ENCODE assay signal across 15 cellular contexts in the genomic region with DNA sequence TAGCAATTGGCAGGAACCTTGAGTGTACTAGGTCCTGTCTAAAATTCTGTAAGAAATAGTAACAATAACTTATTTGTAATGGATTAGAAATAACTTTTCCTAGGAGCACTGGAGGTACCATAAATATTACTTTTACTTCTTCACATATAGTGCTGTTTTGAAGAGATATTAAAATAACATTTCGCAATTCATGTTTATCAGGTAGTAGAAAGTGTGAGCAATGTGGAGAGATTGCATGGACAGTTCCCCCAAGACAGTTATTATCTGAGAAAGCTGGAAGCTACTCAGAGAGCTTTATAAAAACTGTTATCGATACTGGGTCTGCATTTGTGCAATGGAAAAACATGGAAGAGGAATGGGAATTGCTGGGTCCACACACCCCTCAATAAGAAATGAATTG.
DNase-seq lines count a peak whose midpoint lies in the region; ATAC-seq and TF ChIP-seq lines count a peak whose summit lies in the region.
"Had no signal": no experiment of that assay in that cellular context is flagged by ENCODE, and none has a peak within 500 bp of the region (broad histone marks: within the 10 kb centered on the region; RNA-seq: fewer than 3 reads in every experiment).

No MANE protein-coding gene starts in this region.

- no peak overlapping the region for H2AK5ac ChIP-seq in IMR-90 (ENCODE audit: low read depth, low read length)

- H2BK5ac ChIP-seq in IMR-90 (ENCODE audit: low read depth, low read length, poor library complexity, severe bottlenecking), result no peak overlapping the region

- no peak overlapping the region for H3K56ac ChIP-seq in IMR-90 (ENCODE audit: extremely low read depth, insufficient read depth, low read length)

- no peak overlapping the region for H3K4me3 Mint-ChIP-seq in activated CD4-positive, alpha-beta T cell treated with anti-CD3 and anti-CD28 coated beads for 36 hours
- H3K4me3 Mint-ChIP-seq in activated naive CD4-positive, alpha-beta T cell treated with anti-CD3 and anti-CD28 coated beads for 36 hours, result no peak overlapping the region
- H3K4me3 Mint-ChIP-seq: CD4-positive, alpha-beta T cell; H9 had no signal

- no peak for TF ChIP-seq RAD21 in IMR-90 (IDR thresholded peaks at IDR 0.05; ENCODE audit: low read length)

- no peak overlapping the region for H2BK15ac ChIP-seq in IMR-90 (ENCODE audit: low read depth, low read length)

- TF ChIP-seq POLR2A in IMR-90 (IDR thresholded peaks at IDR 0.05; ENCODE audit: low read depth, low read length), result no peak

- H3K27me3 Mint-ChIP-seq in activated CD4-positive, alpha-beta T cell treated with anti-CD3 and anti-CD28 coated beads for 36 hours, result no peaks in the 10 kb centered on the region
- no peaks in the 10 kb centered on the region for H3K27me3 Mint-ChIP-seq in activated naive CD4-positive, alpha-beta T cell treated with anti-CD3 and anti-CD28 coated beads for 36 hours (ENCODE audit: low read depth)
- H3K27me3 Mint-ChIP-seq: CD4-positive, alpha-beta T cell had no signal

- H3K4me3 ChIP-seq in IMR-90 (ENCODE audit: insufficient read depth, low read depth, low read length), result no peak overlapping the region

- H3K79me1 ChIP-seq in IMR-90 (ENCODE audit: low read depth in 1 of 2, low read length in 2 of 2), result no peaks in the 10 kb centered on the region

- no peak overlapping the region for H4K5ac ChIP-seq in IMR-90 (ENCODE audit: low read depth, low read length)

- peaks cover 4% of the 10 kb centered on the region for H3K4me1 Mint-ChIP-seq in activated CD4-positive, alpha-beta T cell treated with anti-CD3 and anti-CD28 coated beads for 36 hours
- H3K4me1 Mint-ChIP-seq in activated naive CD4-positive, alpha-beta T cell treated with anti-CD3 and anti-CD28 coated beads for 36 hours (ENCODE audit: low read depth), result peaks cover 5% of the 10 kb centered on the region

- H3K4me2 ChIP-seq in IMR-90 (ENCODE audit: low read depth, low read length), result no peak overlapping the region
- H3K4me2 ChIP-seq: KMS-11 had no signal

- H2BK120ac ChIP-seq in IMR-90 (ENCODE audit: low read depth, low read length), result no peak overlapping the region

- dilution Hi-C loops in IMR-90 (cut with HindIII; ENCODE audit: low sequenced_read_pairs, unreplicated experiment), result no loop called here

- H2AFZ ChIP-seq in IMR-90 (replicated peaks; ENCODE audit: low read length, poor library complexity), result no peak overlapping the region

- no peak overlapping the region for H4K91ac ChIP-seq in IMR-90 (ENCODE audit: insufficient read depth, low read depth, low read length)

- no peak overlapping the region for H3K9ac ChIP-seq in IMR-90 (ENCODE audit: low read depth, low read length)
- H3K9ac ChIP-seq: KMS-11 had no signal

- no peaks in the 10 kb centered on the region for H3K36me3 Mint-ChIP-seq in activated CD4-positive, alpha-beta T cell treated with anti-CD3 and anti-CD28 coated beads for 36 hours (ENCODE audit: low read depth)
- no peaks in the 10 kb centered on the region for H3K36me3 Mint-ChIP-seq in activated naive CD4-positive, alpha-beta T cell treated with anti-CD3 and anti-CD28 coated beads for 36 hours (ENCODE audit: low read depth)

- H2AK9ac ChIP-seq in IMR-90 (replicated peaks; ENCODE audit: low read depth, low read length, poor library complexity), result no peak overlapping the region

- CTCF ChIA-PET in IMR-90 (lab: Yijun Ruan, JAX), result interaction anchor here (1.7 kb wide), 1 partner anchor 17 kb away, joined by 8 read pairs; no protein-coding TSS in a partner anchor
- CTCF ChIA-PET in activated CD4-positive, alpha-beta T cell treated with anti-CD3 and anti-CD28 coated beads for 36 hours (lab: Charles Lee), result interaction anchor here (2.4 kb wide), 1 partner anchor 16 kb away, joined by 10 read pairs; no protein-coding TSS in a partner anchor
- CTCF ChIA-PET in activated naive CD4-positive, alpha-beta T cell treated with anti-CD3 and anti-CD28 coated beads for 36 hours (lab: Charles Lee), result interaction anchor here (1.3 kb wide), 1 partner anchor 16 kb away, joined by 3 read pairs; no protein-coding TSS in a partner anchor

- DNase-seq in IMR-90 (no peak), amniotic epithelial cell (ENCODE audit: low read depth) (peak; percentile 48), iris pigment epithelial cell (ENCODE audit: low read depth) (peak; percentile 35)
- no peak for DNase-seq in activated CD4-positive, alpha-beta T cell treated with anti-CD3 and anti-CD28 coated beads for 36 hours
- DNase-seq in activated naive CD4-positive, alpha-beta T cell treated with anti-CD3 and anti-CD28 coated beads for 36 hours, result no peak
- DNase-seq: AML-193; Caco-2; CD4-positive, alpha-beta T cell; DMS153; DMS79 treated with DMSO at 0.1 percent for 48 hours; GF-D8; H9 had no signal

- no CpG with 5 or more reads among the region's 2 CpGs for WGBS in IMR-90 (ENCODE audit: extremely low coverage in 2 of 2, insufficient read length in 1 of 2), 2 experiments

- no peak for TF ChIP-seq CTCF in IMR-90 (conservative IDR thresholded peaks at IDR 0.05; ENCODE audit: low read depth, low read length)

- no TSS peak for BruUV-seq in IMR-90 (replicated peaks; lab: Mats Ljungman, UMichigan)

- no peak overlapping the region for H4K8ac ChIP-seq in IMR-90 (ENCODE audit: low read depth in 2 of 2, low read length in 2 of 2)

- H3K27ac ChIP-seq in IMR-90 (ENCODE audit: insufficient read depth, low read length), result no peak overlapping the region
- H3K27ac ChIP-seq: C4-2B, KMS-11 had no signal

- in situ Hi-C loops in IMR-90 (cut with MboI; ENCODE audit: low sequenced_read_pairs), result no loop called here

- no peak overlapping the region for H3K18ac ChIP-seq in IMR-90 (ENCODE audit: low read depth, low read length)

- H3K9me3 Mint-ChIP-seq in activated CD4-positive, alpha-beta T cell treated with anti-CD3 and anti-CD28 coated beads for 36 hours (ENCODE audit: low read depth), result no peaks in the 10 kb centered on the region
- no peaks in the 10 kb centered on the region for H3K9me3 Mint-ChIP-seq in activated naive CD4-positive, alpha-beta T cell treated with anti-CD3 and anti-CD28 coated beads for 36 hours
- H3K9me3 Mint-ChIP-seq: CD4-positive, alpha-beta T cell had no signal

- no peaks in the 10 kb centered on the region for H3K27me3 ChIP-seq in IMR-90 (ENCODE audit: control insufficient read depth, insufficient read depth, low read length)

- H3K23ac ChIP-seq in IMR-90 (ENCODE audit: low read depth, low read length), result no peak overlapping the region

- H2BK20ac ChIP-seq in IMR-90 (ENCODE audit: low read depth, low read length), result no peak overlapping the region

- H3K9me1 ChIP-seq in IMR-90 (ENCODE audit: insufficient read depth, low read length), result peaks cover 5% of the 10 kb centered on the region; the same call in 1 of the 2 replicates

- no peak for ATAC-seq in IMR-90 (ENCODE audit: low read depth)
- no peak for ATAC-seq in activated CD4-positive, alpha-beta T cell treated with anti-CD3 and anti-CD28 coated beads for 36 hours
- no peak for ATAC-seq in HG02981 (IDR thresholded peaks at IDR 0.05; ENCODE audit: unreplicated experiment)

- H3K27ac Mint-ChIP-seq in activated CD4-positive, alpha-beta T cell treated with anti-CD3 and anti-CD28 coated beads for 36 hours, result no peak overlapping the region
- H3K27ac Mint-ChIP-seq in activated naive CD4-positive, alpha-beta T cell treated with anti-CD3 and anti-CD28 coated beads for 36 hours, result no peak overlapping the region
- H3K27ac Mint-ChIP-seq: CD4-positive, alpha-beta T cell; H9 had no signal

- no peak overlapping the region for H3K14ac ChIP-seq in IMR-90 (replicated peaks; ENCODE audit: low read depth, low read length)

- H3K36me3 ChIP-seq in IMR-90 (ENCODE audit: control insufficient read depth, insufficient read depth, low read length), result no peaks in the 10 kb centered on the region

- no peaks in the 10 kb centered on the region for H3K4me1 ChIP-seq in IMR-90 (ENCODE audit: control insufficient read depth, insufficient read depth, low read length)

- intact Hi-C loops in IMR-90 (cut with micrococcal nuclease), result no loop called here
- intact Hi-C loops in activated CD4-positive, alpha-beta T cell treated with anti-CD3 and anti-CD28 coated beads for 36 hours (cut with DNase I, micrococcal nuclease), result no loop called here
- intact Hi-C loops in activated naive CD4-positive, alpha-beta T cell treated with anti-CD3 and anti-CD28 coated beads for 36 hours (cut with micrococcal nuclease), result no loop called here

- H3K4ac ChIP-seq in IMR-90 (ENCODE audit: low read depth, low read length), result no peak overlapping the region

- no peaks in the 10 kb centered on the region for H4K20me1 ChIP-seq in IMR-90 (ENCODE audit: insufficient read depth, low read length)

- POLR2A ChIA-PET in IMR-90 (lab: Charles Lee; ENCODE audit: unreplicated experiment), result no interaction called here
- POLR2A ChIA-PET in activated CD4-positive, alpha-beta T cell treated with anti-CD3 and anti-CD28 coated beads for 36 hours (lab: Charles Lee), result no interaction called here

- H3K9me3 ChIP-seq in IMR-90 (ENCODE audit: control insufficient read depth, insufficient read depth, low read length), result no peaks in the 10 kb centered on the region
- H3K9me3 ChIP-seq: Caco-2 had no signal

TF ChIP-seq in IMR-90, 13 proteins besides CTCF, POLR2A, EP300 and RAD21:
- TF ChIP-seq CEBPB (IDR thresholded peaks at IDR 0.05; ENCODE audit: low read depth, low read length) (peak; percentile 75), SMC3 (IDR thresholded peaks at IDR 0.05; ENCODE audit: low read depth, low read length) (no peak), FOS (IDR thresholded peaks at IDR 0.05; ENCODE audit: low read depth, low read length) (no peak)

Comparison
In these comparisons a context has a peak if more than half of its experiments do, and no peak if none do; other contexts are left out.
1. DNase-seq: peak in amniotic epithelial cell (single experiment) and iris pigment epithelial cell (single experiment); none in IMR-90 (single experiment), activated CD4-positive, alpha-beta T cell treated with anti-CD3 and anti-CD28 coated beads for 36 hours (single experiment) and activated naive CD4-positive, alpha-beta T cell treated with anti-CD3 and anti-CD28 coated beads for 36 hours (single experiment).